Comparison of ENCODE assay signal across 8 cellular contexts in genomic region chr9:14313951-14314423, GRCh38. TPM values are rescaled to one million over a fixed set of nuclear protein-coding genes. Genes with fewer than 3 reads are reported as not detected.
DNase-seq lines count a peak whose midpoint lies in the region; ATAC-seq and TF ChIP-seq lines count a peak whose summit lies in the region.

TSS of gene NFIB (minus strand) at chr9:14314141. CDS start at chr9:14313511, 630 bp downstream.

- no peaks in the 10 kb centered on the region for H3K79me2 ChIP-seq in smooth muscle cell (ENCODE audit: low read depth)

- H3K27ac ChIP-seq in caudate nucleus (ENCODE audit: low read depth, low read length), result peak within 1 kb of the TSS; percentile 91
- H3K27ac ChIP-seq in smooth muscle cell (ENCODE audit: low read depth), result no peak within 1 kb of the TSS

- DNase-seq in NCI-H748 (lab: John Stamatoyannopoulos, UW; ENCODE audit: unreplicated experiment), result peak; percentile 89
- no peak for DNase-seq in NCI-H748 treated with DMSO at 0.1 percent for 48 hours (lab: John Stamatoyannopoulos, UW)
- DNase-seq in NCI-H526 treated with DMSO at 0.1 percent for 48 hours (lab: John Stamatoyannopoulos, UW), result peak; percentile 67
- peak in 36 of 61 donors; percentile 14 to 67 (median 44) for DNase-seq in caudate nucleus (lab: John Stamatoyannopoulos, UW)
- DNase-seq in islet precursor cell, result peak; percentile 75
- no peak for DNase-seq in smooth muscle cell (lab: John Stamatoyannopoulos, UW; ENCODE audit: unreplicated experiment)
- DNase-seq in A172 (ENCODE audit: low spot score), result no peak

- peak within 1 kb of the TSS; percentile 81 for H3K4me3 ChIP-seq in smooth muscle cell

- H3K36me3 ChIP-seq in smooth muscle cell (ENCODE audit: low read depth), result no peaks in the 10 kb centered on the region

- TF ChIP-seq CTCF in smooth muscle cell (IDR thresholded peaks at IDR 0.05; ENCODE audit: borderline replicate concordance, insufficient read depth, poor library complexity, severe bottlenecking), result no peak

- peak within 1 kb of the TSS; percentile 98 for H3K4me2 ChIP-seq in smooth muscle cell

- H2AFZ ChIP-seq in smooth muscle cell (ENCODE audit: low read depth), result peak within 1 kb of the TSS; percentile 95

- peaks cover 35% of the 10 kb centered on the region for H3K27me3 ChIP-seq in smooth muscle cell (ENCODE audit: low read depth)

- peak within 1 kb of the TSS; percentile 21 for H3K9ac ChIP-seq in smooth muscle cell (ENCODE audit: low read depth)

- no peak for ATAC-seq in HG02588 (IDR thresholded peaks at IDR 0.05; ENCODE audit: unreplicated experiment)

- no peaks in the 10 kb centered on the region for H3F3A ChIP-seq in smooth muscle cell (ENCODE audit: low read depth)

- no peaks in the 10 kb centered on the region for H3K9me3 ChIP-seq in smooth muscle cell (replicated peaks; ENCODE audit: low read depth)

- H4K20me1 ChIP-seq in smooth muscle cell (ENCODE audit: low read depth), result no peaks in the 10 kb centered on the region

- H3K4me1 ChIP-seq in smooth muscle cell (ENCODE audit: low read depth), result peaks cover 12% of the 10 kb centered on the region

- 0% methylated on average over 6 of the region's 63 CpGs for WGBS in smooth muscle cell (ENCODE audit: low lambda C conversion rate)

RNA-seq across cellular contexts. Expression of gene NFIB, which starts in this region (rescaled TPM):
- total RNA-seq in smooth muscle cell, result 1.7 and 2.3 TPM in 2 replicates
- 0.58 and 0.93 TPM in 2 replicates for polyA plus RNA-seq in smooth muscle cell
- total RNA-seq in A172 (2014; rRNA removed; shearing (Covaris generic)), result 4.7 and 5.6 TPM in 2 replicates

Comparison
In these comparisons a context has a peak if more than half of its experiments do, and no peak if none do; other contexts are left out.
1. DNase-seq: peak in NCI-H748 (single experiment), NCI-H526 treated with DMSO at 0.1 percent for 48 hours (single experiment), caudate nucleus (36 of 61) and islet precursor cell (single experiment); none in NCI-H748 treated with DMSO at 0.1 percent for 48 hours (single experiment), smooth muscle cell (single experiment) and A172 (single experiment).